In the genomic region with DNA sequence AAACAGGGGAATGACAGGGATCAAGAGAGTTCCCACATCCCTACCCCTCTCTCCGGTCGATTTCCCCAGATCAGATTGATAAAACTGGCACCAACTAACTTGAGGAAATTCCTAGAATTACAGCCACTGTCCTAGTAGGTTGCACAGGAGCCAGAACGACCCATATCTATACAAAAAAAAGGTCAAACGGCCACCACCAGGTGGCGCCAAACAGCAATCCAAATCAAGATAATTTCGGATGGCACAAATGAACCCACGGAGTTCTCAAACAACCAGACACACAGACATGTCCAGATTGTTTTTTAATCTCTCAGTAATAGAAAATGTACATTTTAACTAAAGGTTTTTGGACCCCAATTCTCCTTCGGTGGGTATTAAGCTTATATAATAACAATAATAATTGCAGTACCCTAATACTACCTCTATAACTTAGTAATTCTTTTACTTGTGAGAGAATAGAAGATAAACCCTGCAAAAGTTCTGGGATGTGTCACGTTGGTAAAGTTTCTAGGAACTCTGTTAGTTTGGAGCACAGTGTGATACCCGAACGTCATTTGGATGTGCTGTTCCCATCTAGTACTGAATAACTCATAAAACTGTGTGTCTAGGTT, we compare ENCODE assay signal across 8 cellular contexts.
A peak's percentile ranks its signal among the peaks of the same experiment; 100 is the strongest.
DNase-seq lines count a peak whose midpoint lies in the region; ATAC-seq, FAIRE-seq and TF ChIP-seq lines count a peak whose summit lies in the region.

No MANE protein-coding gene starts in this region.

- peak; percentile 11 for DNase-seq in GM04504 (ENCODE audit: low read depth)
- peak; percentile 23 for DNase-seq in T1000 (lab: John Stamatoyannopoulos, UW)
- DNase-seq in brain microvascular endothelial cell = peak; percentile 74
- DNase-seq in kidney = peak; percentile 64
- DNase-seq in stimulated activated CD4-positive, alpha-beta T cell treated with anti-CD3 and anti-CD28 coated beads, Interleukin-1b, Interleukin-23, amount 100 ng/mL, for 4 hours (ENCODE audit: low read depth in 2 of 2) = peak; percentile 3 to 47
- no peak for DNase-seq in HCEC 1CT

- H3K4me3 ChIP-seq in Loucy (ENCODE audit: low read length, poor library complexity, severe bottlenecking) (no peak overlapping the region), brain microvascular endothelial cell (ENCODE audit: low read depth, low read length) (no peak overlapping the region), kidney (ENCODE audit: low read length in 2 of 2) (no peak overlapping the region)

- no peak overlapping the region; the same call in 1 of the 2 replicates for H2AFZ ChIP-seq in Loucy (ENCODE audit: low read length)

- no peak overlapping the region for H3K4me2 ChIP-seq in Loucy (ENCODE audit: low read depth, low read length, poor library complexity, severe bottlenecking)

- H3K27me3 ChIP-seq in Loucy (ENCODE audit: insufficient read depth, low read length, poor library complexity, severe bottlenecking) = no peaks in the 10 kb centered on the region
- no peaks in the 10 kb centered on the region for H3K27me3 ChIP-seq in brain microvascular endothelial cell (replicated peaks)

- H3K9ac ChIP-seq in Loucy (ENCODE audit: low read depth, low read length, poor library complexity, severe bottlenecking) = no peak overlapping the region
- no peak overlapping the region for H3K9ac ChIP-seq in kidney (ENCODE audit: low read length in 2 of 2)

- H3K4me1 ChIP-seq in Loucy (ENCODE audit: insufficient read depth, low read length, poor library complexity, severe bottlenecking) = no peaks in the 10 kb centered on the region
- H3K4me1 ChIP-seq in kidney (ENCODE audit: control insufficient read depth in 1 of 2, insufficient read depth in 1 of 2, low read depth in 1 of 2, low read length in 2 of 2) = no peaks in the 10 kb centered on the region

- H3K9me3 ChIP-seq in Loucy (ENCODE audit: insufficient read depth, low read depth, low read length) (no peaks in the 10 kb centered on the region), kidney (ENCODE audit: control insufficient read depth in 1 of 2, low read length in 2 of 2) (no peaks in the 10 kb centered on the region)

- in situ Hi-C loops in brain microvascular endothelial cell (cut with HindIII; ENCODE audit: low pct_ligation_motif_present, low sequenced_read_pairs) = no loop called here

- TF ChIP-seq CTCF in Loucy (conservative IDR thresholded peaks at IDR 0.05; ENCODE audit: low read length) (peak; percentile 91), brain microvascular endothelial cell (IDR thresholded peaks at IDR 0.05; ENCODE audit: low read depth, low read length, missing control alignments) (peak; percentile 79), kidney (IDR thresholded peaks at IDR 0.05; ENCODE audit: borderline replicate concordance, extremely low read depth, insufficient read depth) (peak; percentile 62)

- H4K20me1 ChIP-seq in Loucy (ENCODE audit: insufficient read depth, low read length, poor library complexity, severe bottlenecking) = no peaks in the 10 kb centered on the region

- intact Hi-C loops in kidney (cut with DNase I) = no loop called here

- H3K36me3 ChIP-seq in Loucy (ENCODE audit: insufficient read depth, low read length) (no peaks in the 10 kb centered on the region), brain microvascular endothelial cell (replicated peaks) (no peaks in the 10 kb centered on the region), kidney (ENCODE audit: control insufficient read depth in 1 of 2, insufficient read depth in 2 of 2, low read length in 2 of 2) (no peaks in the 10 kb centered on the region)

- peak; percentile 21 for FAIRE-seq in kidney (lab: Jason Lieb, UNC)

- H3K9me2 ChIP-seq in Loucy (replicated peaks; ENCODE audit: low read depth, low read length) = no peaks in the 10 kb centered on the region

- H3K27ac ChIP-seq in brain microvascular endothelial cell (no peak overlapping the region), kidney (ENCODE audit: low read depth in 2 of 2, low read length in 2 of 2) (no peak overlapping the region)

- H3K79me2 ChIP-seq in Loucy (ENCODE audit: insufficient read depth, low read length) = no peaks in the 10 kb centered on the region

- no peaks in the 10 kb centered on the region for H3F3A ChIP-seq in Loucy (ENCODE audit: low read depth)

- peak; percentile 73 for ATAC-seq in GM21717 (IDR thresholded peaks at IDR 0.05; ENCODE audit: unreplicated experiment)
